10 cellular contexts compared by ENCODE assay signal in genomic region chr11:85718126-85718943, GRCh38. TPM values are rescaled to one million over a fixed set of nuclear protein-coding genes. Genes with fewer than 3 reads are reported as not detected.
DNase-seq lines count a peak whose midpoint lies in the region; ATAC-seq and TF ChIP-seq lines count a peak whose summit lies in the region.
"Had no signal": no experiment of that assay in that cellular context is flagged by ENCODE, and none has a peak within 500 bp of the region (broad histone marks: within the 10 kb centered on the region; RNA-seq: fewer than 3 reads in every experiment).

No MANE protein-coding gene starts in this region.

- no peak for ATAC-seq in effector memory CD8-positive, alpha-beta T cell (replicated peaks)
- ATAC-seq in HG03196 (IDR thresholded peaks at IDR 0.05; ENCODE audit: unreplicated experiment) = no peak

- H3K27me3 ChIP-seq in PC-9 (ENCODE audit: insufficient read depth, low read depth) (no peaks in the 10 kb centered on the region), testis (no peaks in the 10 kb centered on the region)

- H3K9me2 ChIP-seq in PC-9 (ENCODE audit: insufficient read depth) = no peaks in the 10 kb centered on the region

- peak overlapping the region; percentile 12; the same call in 1 of the 2 replicates for H3K4me2 ChIP-seq in PC-9

- H2AFZ ChIP-seq in PC-9 = no peak overlapping the region

- no peak for TF ChIP-seq POLR2A in testis (IDR thresholded peaks at IDR 0.05)

- CTCF ChIA-PET in PC-9 (lab: Charles Lee) = no interaction called here

- H3K9me3 ChIP-seq in PC-9 (ENCODE audit: insufficient read depth, low read depth) (no peaks in the 10 kb centered on the region), mesodermal cell (ENCODE audit: control insufficient read depth, low read length) (no peaks in the 10 kb centered on the region), testis (no peaks in the 10 kb centered on the region)

- intact Hi-C loops in PC-9 (cut with micrococcal nuclease; ENCODE audit: unreplicated experiment) (no loop called here), testis (cut with DNase I; ENCODE audit: low total_unique reads) (no loop called here)

- peak overlapping the region; percentile 41 to 46 for H3K27ac Mint-ChIP-seq in effector memory CD8-positive, alpha-beta T cell

- TF ChIP-seq CTCF in PC-9 (conservative IDR thresholded peaks at IDR 0.05) = no peak
- TF ChIP-seq CTCF in testis (IDR thresholded peaks at IDR 0.05) = no peak

- no peak overlapping the region for H3K4me3 Mint-ChIP-seq in effector memory CD8-positive, alpha-beta T cell

- DNase-seq in PC-9 (no peak), testis (no peak), DMS53 treated with DMSO at 0.1 percent for 48 hours (lab: John Stamatoyannopoulos, UW; ENCODE audit: unreplicated experiment) (no peak), T-helper 1 cell (no peak)
- DNase-seq in effector memory CD8-positive, alpha-beta T cell = no peak
- no peak for DNase-seq in stimulated activated naive CD4-positive, alpha-beta T cell (lab: John Stamatoyannopoulos, UW)
- DNase-seq: KBM-7 had no signal

- peaks cover 23% of the 10 kb centered on the region for H3F3A ChIP-seq in PC-9 (ENCODE audit: insufficient read depth, low read depth)

- H3K4me3 ChIP-seq in PC-9 (no peak overlapping the region), mesodermal cell (ENCODE audit: extremely low read depth, insufficient read depth, low read length, poor library complexity, severe bottlenecking) (peak overlapping the region; percentile 6), testis (peak overlapping the region in 1 of 2 donors; percentile 13)

- H3K4me1 ChIP-seq in PC-9 (replicated peaks; ENCODE audit: insufficient read depth) (peaks cover 28% of the 10 kb centered on the region), mesodermal cell (ENCODE audit: control insufficient read depth, insufficient read depth, low read length, poor library complexity, severe bottlenecking) (peaks cover 21% of the 10 kb centered on the region), testis (no peaks in the 10 kb centered on the region)

- H3K36me3 ChIP-seq in PC-9 (ENCODE audit: low read depth) (no peaks in the 10 kb centered on the region), mesodermal cell (ENCODE audit: control insufficient read depth, insufficient read depth, low read length) (no peaks in the 10 kb centered on the region), testis (ENCODE audit: low read depth, missing control alignments) (no peaks in the 10 kb centered on the region)

- H3K36me3 Mint-ChIP-seq in effector memory CD8-positive, alpha-beta T cell (ENCODE audit: insufficient read depth) = peaks cover 23% of the 10 kb centered on the region

- H4K20me1 ChIP-seq in PC-9 (ENCODE audit: insufficient read depth) = no peaks in the 10 kb centered on the region

- H3K27ac ChIP-seq in PC-9 (no peak overlapping the region), mesodermal cell (ENCODE audit: low read depth, low read length, severe bottlenecking) (peak overlapping the region; percentile 87), testis (peak overlapping the region; percentile 28 to 55)

- no TSS peak for BruUV-seq in PC-9 (replicated peaks; lab: Mats Ljungman, UMichigan)

- no peaks in the 10 kb centered on the region for H3K27me3 Mint-ChIP-seq in effector memory CD8-positive, alpha-beta T cell

- peaks cover 5 to 10% of the 10 kb centered on the region in 2 donors for H3K4me1 Mint-ChIP-seq in effector memory CD8-positive, alpha-beta T cell (ENCODE audit: low read depth in 2 of 2)

- POLR2A ChIA-PET in PC-9 (lab: Charles Lee; ENCODE audit: unreplicated experiment) = interaction anchor here (0.7 kb wide), 1 partner anchor 27 kb away, joined by 4 read pairs; no protein-coding TSS in a partner anchor

- no peaks in the 10 kb centered on the region for H3K79me2 ChIP-seq in PC-9 (ENCODE audit: low read depth)

- no peaks in the 10 kb centered on the region for H3K9me3 Mint-ChIP-seq in effector memory CD8-positive, alpha-beta T cell

- 43 to 76% methylated on average over 2 to 7 of the region's 7 CpGs for WGBS in mesodermal cell (ENCODE audit: insufficient coverage in 2 of 2), 2 experiments
- WGBS in testis, 2 donors = 32 to 46% methylated on average over 7 of the region's 7 CpGs

RNA-seq across cellular contexts. Expression of gene CCDC89, which starts 32.3 kb away (rescaled TPM):
- total RNA-seq in PC-9 (2021) (0.28 and 0.50 TPM in 2 replicates), testis (10 to 100 TPM; 27.9 to 43.1 TPM)
- not detected for polyA plus RNA-seq in mesodermal cell (2013, experiment 1 of 2)
- not detected for polyA plus RNA-seq in mesodermal cell (2013, experiment 2 of 2)
- 75.0 TPM for polyA plus RNA-seq in testis (ENCODE audit: insufficient read depth, low read depth, low replicate concordance)
- total RNA-seq: NCI-H460 had no signal

RNA-seq across cellular contexts. Expression of gene CREBZF, which starts 53.4 kb away (rescaled TPM):
- total RNA-seq in PC-9 (2021) = 60.3 and 66.1 TPM in 2 replicates
- polyA plus RNA-seq in mesodermal cell (2013, experiment 1 of 2) = 26.9 TPM
- 31.2 TPM for polyA plus RNA-seq in mesodermal cell (2013, experiment 2 of 2)
- 10 to 100 TPM; 85.8 to 89.7 TPM for total RNA-seq in testis
- polyA plus RNA-seq in testis (ENCODE audit: insufficient read depth, low read depth, low replicate concordance) = 34.7 TPM

Comparison
In these comparisons a context has a peak if more than half of its experiments do, and no peak if none do; other contexts are left out.
1. RNA of gene CCDC89, which starts 32.3 kb away (total RNA-seq): 27.9 to 43.1 TPM in testis; 0.28 to 0.50 TPM in PC-9; every median in the first group is over 10 times any median in the second.